Comparison of ENCODE assay signal across 8 cellular contexts in genomic region chr5:171418982-171419662, GRCh38. TPM values are rescaled to one million over a fixed set of nuclear protein-coding genes. Genes with fewer than 3 reads are reported as not detected.
DNase-seq lines count a peak whose midpoint lies in the region; ATAC-seq and TF ChIP-seq lines count a peak whose summit lies in the region.

TSS of gene FGF18 (plus strand) at chr5:171419647. CDS start at chr5:171420200, 553 bp downstream.

- peak within 1 kb of the TSS; percentile 41 for H3K4me3 ChIP-seq in astrocyte of the spinal cord (ENCODE audit: low read depth, low read length)
- H3K4me3 ChIP-seq in iPS-15b (ENCODE audit: low read depth, low read length): peak within 1 kb of the TSS; percentile 87
- peak within 1 kb of the TSS; percentile 18 to 44 (median 23) for H3K4me3 ChIP-seq in skin epidermis

- no peaks in the 10 kb centered on the region for H3K9me3 ChIP-seq in iPS-15b (ENCODE audit: control insufficient read depth, insufficient read depth, low read length)

- H3K27ac ChIP-seq in skin epidermis: no peak within 1 kb of the TSS

- H3K36me3 ChIP-seq in iPS-15b (ENCODE audit: control insufficient read depth, insufficient read depth, low read length): no peaks in the 10 kb centered on the region

- ATAC-seq in HG02970 (IDR thresholded peaks at IDR 0.05; ENCODE audit: low FRiP score, unreplicated experiment) (peak; percentile 38), GM21737 (IDR thresholded peaks at IDR 0.05; ENCODE audit: unreplicated experiment) (no peak)

- no peak for TF ChIP-seq CTCF in astrocyte of the spinal cord (IDR thresholded peaks at IDR 0.05; ENCODE audit: low read depth, low read length)

- peaks cover 11% of the 10 kb centered on the region for H3K4me1 ChIP-seq in iPS-15b (ENCODE audit: control insufficient read depth, insufficient read depth, low read length)

- H3K9ac ChIP-seq in iPS-15b (ENCODE audit: low read depth, low read length): peak within 1 kb of the TSS; percentile 61

- in situ Hi-C loops in astrocyte of the spinal cord (cut with HindIII; ENCODE audit: low sequenced_read_pairs): no loop called here

- peaks cover 28% of the 10 kb centered on the region for H3K27me3 ChIP-seq in iPS-15b (ENCODE audit: control insufficient read depth, insufficient read depth, low read length)

- peak; percentile 46 for DNase-seq in NCI-H82 (lab: John Stamatoyannopoulos, UW)
- DNase-seq in NCI-H82 treated with DMSO at 0.1 percent for 48 hours (lab: John Stamatoyannopoulos, UW; ENCODE audit: unreplicated experiment): no peak
- peak; percentile 70 for DNase-seq in astrocyte of the spinal cord (ENCODE audit: low read depth, low spot score)

TF ChIP-seq in PFSK-1, 5 proteins besides CTCF, POLR2A, EP300 and RAD21:
- TF ChIP-seq FOXP2 (optimal IDR thresholded peaks at IDR 0.05; ENCODE audit: borderline replicate concordance, extremely low read depth, extremely low read length, insufficient read depth): peak; percentile 6
- no peak for TF ChIP-seq POLR2AphosphoS5 (IDR thresholded peaks at IDR 0.05; ENCODE audit: low read depth, low read length)
- TF ChIP-seq SIN3A (IDR thresholded peaks at IDR 0.05; ENCODE audit: borderline replicate concordance, insufficient read depth, low read length): no peak
- no peak for TF ChIP-seq REST (IDR thresholded peaks at IDR 0.05; ENCODE audit: insufficient read depth in 1 of 2, low read depth in 2 of 2, low read length in 2 of 2)
- no peak for TF ChIP-seq TAF1 (IDR thresholded peaks at IDR 0.05; ENCODE audit: borderline replicate concordance, insufficient read depth, low read length)

RNA-seq across cellular contexts. Expression of gene FGF18, which starts in this region (rescaled TPM):
- polyA plus RNA-seq in PFSK-1 (2012; ENCODE audit: insufficient read length, low read depth): 27.5 TPM

Comparison
In these comparisons a context has a peak if more than half of its experiments do, and no peak if none do; other contexts are left out.
1. H3K4me3 ChIP-seq: peak in every context shown above with its lines; median percentile 87 in iPS-15b; 41 in astrocyte of the spinal cord; 23 in skin epidermis.